Comparison of ENCODE assay signal across 8 cellular contexts in genomic region chr10:31604141-31604540, GRCh38.
DNase-seq lines count a peak whose midpoint lies in the region; TF ChIP-seq lines count a peak whose summit lies in the region.

No MANE protein-coding gene starts in this region.

- CTCF ChIA-PET in BJ (lab: Yijun Ruan, JAX): interaction anchor here (0.6 to 1.5 kb wide), 3 partner anchors 11 to 550 kb away, joined by 3 to 4 read pairs (median 4); no protein-coding TSS in a partner anchor

- H3K27me3 ChIP-seq in BJ (ENCODE audit: control insufficient read depth, insufficient read depth, low read length) (no peaks in the 10 kb centered on the region), muscle layer of colon (ENCODE audit: control insufficient read depth in 1 of 2, insufficient read depth in 2 of 2, low read length in 2 of 2) (no peaks in the 10 kb centered on the region), thyroid gland (no peaks in the 10 kb centered on the region)

- TF ChIP-seq CTCF in BJ (IDR thresholded peaks at IDR 0.05; ENCODE audit: insufficient read depth, low read depth, low read length): no peak
- TF ChIP-seq CTCF in brain (conservative IDR thresholded peaks at IDR 0.05): no peak
- no peak for TF ChIP-seq CTCF in thyroid gland (IDR thresholded peaks at IDR 0.05)

- H3K4me3 Mint-ChIP-seq in brain: peak overlapping the region; percentile 86 to 92 (median 88)

- no peak for TF ChIP-seq POLR2A in thyroid gland (IDR thresholded peaks at IDR 0.05)

- peaks cover 3% of the 10 kb centered on the region for H3K27me3 Mint-ChIP-seq in brain

- peak overlapping the region; percentile 84 to 98 (median 92) for H3K27ac Mint-ChIP-seq in brain

- peaks cover 46% of the 10 kb centered on the region for H3K4me1 ChIP-seq in muscle layer of colon (ENCODE audit: insufficient read depth, low read length)
- H3K4me1 ChIP-seq in thyroid gland: peaks cover 0 to 5% of the 10 kb centered on the region in 2 donors

- no peaks in the 10 kb centered on the region for H3K36me3 Mint-ChIP-seq in brain

- intact Hi-C loops in thyroid gland (cut with DNase I): loop anchor here (10.0 kb wide), 1 partner anchor 289 kb away; the partner anchor contains the start of gene ZEB1

- H3K9me3 Mint-ChIP-seq in brain: peaks cover 0 to 8% (median 2%) of the 10 kb centered on the region in 5 experiments

- peaks cover 26% of the 10 kb centered on the region for H3K4me1 Mint-ChIP-seq in brain

- H3K27ac ChIP-seq in muscle layer of colon (ENCODE audit: low read depth, low read length) (peak overlapping the region; percentile 92), thyroid gland (peak overlapping the region in 1 of 3 donors; percentile 71)

- peak overlapping the region; percentile 55 for H3K4me3 ChIP-seq in BJ (ENCODE audit: low read depth, low read length)
- H3K4me3 ChIP-seq in muscle layer of colon (ENCODE audit: low read depth in 1 of 2, low read length in 2 of 2): peak overlapping the region in 1 of 2 donors; percentile 70
- H3K4me3 ChIP-seq in thyroid gland (replicated peaks in 1 of 3): peak overlapping the region in 1 of 3 donors; percentile 76

- H3K36me3 ChIP-seq in BJ (ENCODE audit: control insufficient read depth, insufficient read depth, low read length): no peaks in the 10 kb centered on the region
- H3K36me3 ChIP-seq in muscle layer of colon (ENCODE audit: insufficient read depth, low read length): no peaks in the 10 kb centered on the region
- H3K36me3 ChIP-seq in thyroid gland: no peaks in the 10 kb centered on the region

- WGBS in thyroid gland, 2 donors: 84 to 88% methylated on average over 11 of the region's 11 CpGs

- POLR2A ChIA-PET in BJ (lab: Charles Lee): no interaction called here

- no peak for DNase-seq in BJ (ENCODE audit: low read depth)
- DNase-seq in LHCN-M2 (ENCODE audit: low read depth): peak; percentile 93
- no peak for DNase-seq in middle frontal gyrus (ENCODE audit: extremely low spot score, low spot score)
- no peak for DNase-seq in AG20443 (ENCODE audit: low spot score)
- no peak for DNase-seq in hypothalamus (lab: John Stamatoyannopoulos, UW)
- no peak for DNase-seq in thyroid gland

- H3K9me3 ChIP-seq in muscle layer of colon (ENCODE audit: low read length) (no peaks in the 10 kb centered on the region), thyroid gland (no peaks in the 10 kb centered on the region)

- no peak overlapping the region for H3K9ac ChIP-seq in muscle layer of colon (ENCODE audit: low read length)
